Comparison of ENCODE assay signal across 12 cellular contexts in the genomic region with DNA sequence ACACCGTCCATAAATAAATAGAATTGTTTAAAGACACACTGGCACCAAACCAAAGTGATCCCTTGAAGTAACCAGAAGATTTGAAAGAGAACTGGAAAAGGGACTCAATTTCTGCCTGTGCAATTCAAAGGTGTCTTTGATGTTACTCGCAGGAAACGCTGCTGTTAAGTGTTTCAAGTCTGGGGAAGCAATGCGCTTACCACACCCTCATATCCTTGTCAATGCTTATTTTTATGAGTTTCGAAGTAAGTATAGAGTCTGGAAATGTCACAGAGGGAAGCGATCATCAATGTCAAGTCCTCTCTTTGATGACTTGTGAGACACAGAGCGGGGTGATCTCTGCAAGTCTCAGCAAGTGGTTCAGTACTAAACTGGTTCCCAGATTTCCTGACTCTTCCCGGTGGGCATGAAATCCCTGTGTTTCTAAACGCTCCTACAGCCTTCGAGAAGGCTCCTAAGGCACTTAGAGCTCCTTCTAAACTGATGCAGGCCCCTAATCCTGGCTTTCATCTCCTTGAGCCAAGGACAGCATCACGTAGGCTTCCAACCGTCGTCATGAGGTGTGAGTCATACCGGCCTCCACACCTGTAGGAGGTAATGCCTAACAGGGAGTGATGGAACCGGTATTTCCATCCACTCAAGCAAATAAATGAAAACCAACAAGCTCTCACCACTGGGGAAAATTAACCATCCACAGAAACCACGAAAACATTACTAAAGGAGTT. TPM values are rescaled to one million over a fixed set of nuclear protein-coding genes. Genes with fewer than 3 reads are reported as not detected.
A peak's percentile ranks its signal among the peaks of the same experiment; 100 is the strongest.
DNase-seq lines count a peak whose midpoint lies in the region; ATAC-seq and TF ChIP-seq lines count a peak whose summit lies in the region.
"Had no signal": no experiment of that assay in that cellular context is flagged by ENCODE, and none has a peak within 500 bp of the region (broad histone marks: within the 10 kb centered on the region; RNA-seq: fewer than 3 reads in every experiment).

No MANE protein-coding gene starts in this region.

- H4K20me1 ChIP-seq in osteoblast (ENCODE audit: insufficient read depth, low read length), result no peaks in the 10 kb centered on the region

- CTCF ChIA-PET in HEK293 (lab: Yijun Ruan, JAX), result interaction anchor here (0.6 kb wide), 1 partner anchor 24 kb away, joined by 3 read pairs; no protein-coding TSS in a partner anchor

- H3K36me3 ChIP-seq in HEK293 (ENCODE audit: control insufficient read depth in 2 of 2, insufficient read depth in 1 of 2, low read length in 2 of 2) (no peaks in the 10 kb centered on the region), osteoblast (ENCODE audit: insufficient read depth, low read length) (no peaks in the 10 kb centered on the region)
- H3K36me3 ChIP-seq: left ventricle myocardium inferior, WERI-Rb-1 had no signal

- TF ChIP-seq CTCF in HEK293 (tag by site-specific recombination; IDR thresholded peaks at IDR 0.05) (no peak), osteoblast (IDR thresholded peaks at IDR 0.05; ENCODE audit: extremely low read depth, low read depth, low read length) (no peak)

- H3K4me3 ChIP-seq in HEK293 (ENCODE audit: low read depth, low read length) (no peak overlapping the region), osteoblast (ENCODE audit: insufficient read depth, low read length) (no peak overlapping the region)
- H3K4me3 ChIP-seq: left ventricle myocardium inferior had no signal

- H3K27me3 ChIP-seq in osteoblast (ENCODE audit: insufficient read depth, low read length), result peaks cover 3% of the 10 kb centered on the region

- POLR2A ChIA-PET in HEK293 (lab: Yijun Ruan, JAX), result no interaction called here

- no peak overlapping the region for H2AFZ ChIP-seq in osteoblast (ENCODE audit: low read length)

- no peak overlapping the region for H3K4me2 ChIP-seq in osteoblast (ENCODE audit: insufficient read depth, low read length)

- DNase-seq in activated CD4-positive, alpha-beta T cell treated with anti-CD3 and anti-CD28 coated beads, Interleukin-2, amount 10 ng/mL, durations not matched to agents 24 days and 14 days, result peak; percentile 70
- DNase-seq in stimulated activated CD4-positive, alpha-beta T cell treated with anti-CD3 and anti-CD28 coated beads, Interleukin-4, amount 100 ng/mL, for 1 hour, result peak; percentile 46
- no peak for DNase-seq in left colon
- no peak for DNase-seq in osteoblast (ENCODE audit: insufficient read length, low spot score, missing footprints)
- no peak for DNase-seq in left cardiac atrium
- DNase-seq: left ventricle myocardium inferior, NCI-H1048, WERI-Rb-1 had no signal

- no peaks in the 10 kb centered on the region for H3K9me3 Mint-ChIP-seq in activated CD4-positive, alpha-beta T cell treated with anti-CD3 and anti-CD28 coated beads, Interleukin-2, amount 10 ng/mL, durations not matched to agents 24 days and 14 days

- no peak overlapping the region for H3K27ac ChIP-seq in HEK293 (ENCODE audit: extremely low read depth, low read depth, low read length)
- H3K27ac ChIP-seq in osteoblast (ENCODE audit: low read depth, low read length), result no peak overlapping the region
- H3K27ac ChIP-seq: left ventricle myocardium inferior, WERI-Rb-1 had no signal

- H3K4me1 ChIP-seq in HEK293 (ENCODE audit: control insufficient read depth, insufficient read depth, low read length) (no peaks in the 10 kb centered on the region), osteoblast (ENCODE audit: insufficient read depth, low read length) (peaks cover 8% of the 10 kb centered on the region)

- H3K36me3 Mint-ChIP-seq in activated CD4-positive, alpha-beta T cell treated with anti-CD3 and anti-CD28 coated beads, Interleukin-2, amount 10 ng/mL, durations not matched to agents 24 days and 14 days (ENCODE audit: low read depth), result no peaks in the 10 kb centered on the region

- peak overlapping the region; percentile 65 for H3K4me3 Mint-ChIP-seq in activated CD4-positive, alpha-beta T cell treated with anti-CD3 and anti-CD28 coated beads, Interleukin-2, amount 10 ng/mL, durations not matched to agents 24 days and 14 days

- ATAC-seq in esophagus mucosa (peak; percentile 86), HG03159 (IDR thresholded peaks at IDR 0.05; ENCODE audit: unreplicated experiment) (no peak), left colon (no peak), left cardiac atrium (no peak)

- peak overlapping the region; percentile 93 for H3K27ac Mint-ChIP-seq in activated CD4-positive, alpha-beta T cell treated with anti-CD3 and anti-CD28 coated beads, Interleukin-2, amount 10 ng/mL, durations not matched to agents 24 days and 14 days

- H3K79me2 ChIP-seq in osteoblast (ENCODE audit: insufficient read depth, low read length), result peaks cover 5% of the 10 kb centered on the region

- intact Hi-C loops in activated CD4-positive, alpha-beta T cell treated with anti-CD3 and anti-CD28 coated beads, Interleukin-2, amount 10 ng/mL, durations not matched to agents 24 days and 14 days (cut with micrococcal nuclease), result no loop called here
- intact Hi-C loops in left colon (cut with DNase I, micrococcal nuclease) (no loop called here), left cardiac atrium (cut with DNase I) (no loop called here)

- no peaks in the 10 kb centered on the region for H3K27me3 Mint-ChIP-seq in activated CD4-positive, alpha-beta T cell treated with anti-CD3 and anti-CD28 coated beads, Interleukin-2, amount 10 ng/mL, durations not matched to agents 24 days and 14 days

- peaks cover 23% of the 10 kb centered on the region for H3K4me1 Mint-ChIP-seq in activated CD4-positive, alpha-beta T cell treated with anti-CD3 and anti-CD28 coated beads, Interleukin-2, amount 10 ng/mL, durations not matched to agents 24 days and 14 days

- H3K9me3 ChIP-seq in HEK293 (ENCODE audit: control insufficient read depth, insufficient read depth, low read depth, low read length), result no peaks in the 10 kb centered on the region
- no peaks in the 10 kb centered on the region for H3K9me3 ChIP-seq in osteoblast (ENCODE audit: low read depth, low read length)
- H3K9me3 ChIP-seq: left ventricle myocardium inferior had no signal

TF ChIP-seq in HEK293, 187 proteins besides CTCF, POLR2A, EP300 and RAD21:
- TF ChIP-seq ZFHX2 (tag by site-specific recombination; conservative IDR thresholded peaks at IDR 0.05), result 0 out of 2 replicates have a peak, but pooled peaks have one; percentile 11
- TF ChIP-seq SALL2 (tag by site-specific recombination; IDR thresholded peaks at IDR 0.05; ENCODE audit: borderline replicate concordance), result no peak
- 0 out of 2 replicates have a peak, but pooled peaks have one; percentile 33 for TF ChIP-seq SCRT2 (tag by site-specific recombination; IDR thresholded peaks at IDR 0.05)
- peak; percentile 46 for TF ChIP-seq EGR2 (tag by site-specific recombination; IDR thresholded peaks at IDR 0.05; ENCODE audit: low read depth)
- TF ChIP-seq ZNF112 (tag by site-specific recombination; IDR thresholded peaks at IDR 0.05), result no peak
- no peak for TF ChIP-seq ZNF837 (tag by site-specific recombination; IDR thresholded peaks at IDR 0.05)
- TF ChIP-seq WT1 (tag by site-specific recombination; IDR thresholded peaks at IDR 0.05), result no peak
- no peak for TF ChIP-seq ZNF223 (tag by site-specific recombination; IDR thresholded peaks at IDR 0.05)

RNA-seq across cellular contexts. Expression of a gene that starts 22.8 kb away (rescaled TPM):
- 1.1 and 1.3 TPM in 2 replicates for total RNA-seq in activated CD4-positive, alpha-beta T cell treated with anti-CD3 and anti-CD28 coated beads, Interleukin-2, amount 10 ng/mL, durations not matched to agents 24 days and 14 days
- total RNA-seq in esophagus mucosa (2.4 TPM), left colon (1 to 10 TPM; 3.6 to 7.5 TPM), osteoblast (45.1 and 56.8 TPM in 2 replicates), left cardiac atrium (10 to 100 TPM; 16.7 to 22.1 TPM)

RNA-seq across cellular contexts. Expression of a gene that starts 48.0 kb away (rescaled TPM):
- not detected in 2 replicates for total RNA-seq in activated CD4-positive, alpha-beta T cell treated with anti-CD3 and anti-CD28 coated beads, Interleukin-2, amount 10 ng/mL, durations not matched to agents 24 days and 14 days
- total RNA-seq in esophagus mucosa (not detected), left colon (not detected), osteoblast (not detected in 2 replicates), left cardiac atrium (not detected)
- total RNA-seq: left ventricle myocardium inferior, posterior vena cava had no signal

Comparison
In these comparisons a context has a peak if more than half of its experiments do, and no peak if none do; other contexts are left out.
1. DNase-seq: peak in activated CD4-positive, alpha-beta T cell treated with anti-CD3 and anti-CD28 coated beads, Interleukin-2, amount 10 ng/mL, durations not matched to agents 24 days and 14 days (single experiment) and stimulated activated CD4-positive, alpha-beta T cell treated with anti-CD3 and anti-CD28 coated beads, Interleukin-4, amount 100 ng/mL, for 1 hour (single experiment); none in left colon (0 of 2), osteoblast (single experiment) and left cardiac atrium (single experiment).